17 cellular contexts compared by ENCODE assay signal in the genomic region with DNA sequence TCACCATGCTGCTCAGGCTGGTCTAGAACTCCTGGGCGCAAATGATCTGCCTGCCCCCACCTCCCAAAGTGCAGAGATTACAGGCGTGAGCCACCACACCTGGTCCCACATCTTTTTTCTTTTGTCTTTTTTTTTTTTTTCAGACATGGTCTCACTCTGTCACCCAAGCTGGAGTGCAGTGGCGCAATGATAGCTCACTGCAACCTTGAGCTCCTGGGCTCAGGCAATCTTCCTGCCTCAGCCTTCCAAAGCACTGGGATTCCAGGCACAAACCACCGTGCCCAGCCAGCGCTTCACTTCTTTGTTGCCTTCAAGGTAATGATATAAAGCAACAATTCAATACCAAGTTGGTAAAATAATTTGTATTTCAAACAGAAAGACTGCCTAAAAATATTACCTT.
DNase-seq lines count a peak whose midpoint lies in the region; ATAC-seq, FAIRE-seq and TF ChIP-seq lines count a peak whose summit lies in the region.
"Had no signal": no experiment of that assay in that cellular context is flagged by ENCODE, and none has a peak within 500 bp of the region (broad histone marks: within the 10 kb centered on the region; RNA-seq: fewer than 3 reads in every experiment).

No MANE protein-coding gene starts in this region.

- ATAC-seq in activated T-cell treated with anti-CD3 and anti-CD28 coated beads, Interleukin-2, amount 50 U/mL, for 4 hours, result no peak
- ATAC-seq in CD8-positive, alpha-beta T cell, result no peak
- ATAC-seq in T-helper 17 cell, result no peak
- no peak for ATAC-seq in memory B cell (ENCODE audit: low read depth)
- ATAC-seq: GM23338, PC-3 had no signal

- H3K36me3 ChIP-seq in CD8-positive, alpha-beta T cell (ENCODE audit: insufficient read depth, low read length), result peaks cover 16% of the 10 kb centered on the region

- peak overlapping the region; percentile 77 for H3K27ac Mint-ChIP-seq in activated T-cell treated with anti-CD3 and anti-CD28 coated beads, Interleukin-2, amount 50 U/mL, for 24 hours
- H3K27ac Mint-ChIP-seq in CD8-positive, alpha-beta T cell, result peak overlapping the region; percentile 62
- H3K27ac Mint-ChIP-seq in T-helper 17 cell (peak overlapping the region; percentile 21), memory B cell (peak overlapping the region; percentile 50)
- H3K27ac Mint-ChIP-seq: GM23338 had no signal

- H3K9me3 ChIP-seq in CD8-positive, alpha-beta T cell (ENCODE audit: low read length), result no peaks in the 10 kb centered on the region
- H3K9me3 ChIP-seq in T-helper 17 cell (ENCODE audit: control insufficient read depth, low read length, poor library complexity, severe bottlenecking), result no peaks in the 10 kb centered on the region
- H3K9me3 ChIP-seq: MG63 had no signal

- CTCF ChIA-PET in CD8-positive, alpha-beta T cell (lab: Charles Lee), result no interaction called here

- H3K4me1 Mint-ChIP-seq in activated T-cell treated with anti-CD3 and anti-CD28 coated beads, Interleukin-2, amount 50 U/mL, for 24 hours (ENCODE audit: low read depth), result peaks cover 40% of the 10 kb centered on the region
- H3K4me1 Mint-ChIP-seq in activated T-cell treated with anti-CD3 and anti-CD28 coated beads, Interleukin-2, amount 50 U/mL, for 4 hours (ENCODE audit: low read depth), result peaks cover 22% of the 10 kb centered on the region
- H3K4me1 Mint-ChIP-seq in CD8-positive, alpha-beta T cell (ENCODE audit: low read depth), result peaks cover 19% of the 10 kb centered on the region
- H3K4me1 Mint-ChIP-seq in T-helper 17 cell (peaks cover 13% of the 10 kb centered on the region), memory B cell (peaks cover 7% of the 10 kb centered on the region)

- no peak overlapping the region for H3K27ac ChIP-seq in CD8-positive, alpha-beta T cell (ENCODE audit: low read depth, low read length)
- H3K27ac ChIP-seq: KMS-11 had no signal

- no peak for TF ChIP-seq CTCF in CD8-positive, alpha-beta T cell (IDR thresholded peaks at IDR 0.05)
- TF ChIP-seq CTCF in D721Med (IDR thresholded peaks at IDR 0.05; ENCODE audit: insufficient read depth, missing control alignments), result no peak

- H3K27me3 ChIP-seq in CD8-positive, alpha-beta T cell (ENCODE audit: insufficient read depth, low read length), result no peaks in the 10 kb centered on the region
- H3K27me3 ChIP-seq: MG63 had no signal

- H3K9me3 Mint-ChIP-seq in activated T-cell treated with anti-CD3 and anti-CD28 coated beads, Interleukin-2, amount 50 U/mL, for 24 hours, result no peaks in the 10 kb centered on the region
- no peaks in the 10 kb centered on the region for H3K9me3 Mint-ChIP-seq in activated T-cell treated with anti-CD3 and anti-CD28 coated beads, Interleukin-2, amount 50 U/mL, for 4 hours
- no peaks in the 10 kb centered on the region for H3K9me3 Mint-ChIP-seq in CD8-positive, alpha-beta T cell
- no peaks in the 10 kb centered on the region for H3K9me3 Mint-ChIP-seq in memory B cell
- H3K9me3 Mint-ChIP-seq: GM23338 had no signal

- FAIRE-seq in D721Med (lab: Jason Lieb, UNC), result no peak

- intact Hi-C loops in CD8-positive, alpha-beta T cell (cut with DNase I, micrococcal nuclease), result no loop called here

- no peak overlapping the region for H3K4me3 Mint-ChIP-seq in activated T-cell treated with anti-CD3 and anti-CD28 coated beads, Interleukin-2, amount 50 U/mL, for 24 hours
- H3K4me3 Mint-ChIP-seq in activated T-cell treated with anti-CD3 and anti-CD28 coated beads, Interleukin-2, amount 50 U/mL, for 4 hours, result no peak overlapping the region
- H3K4me3 Mint-ChIP-seq in CD8-positive, alpha-beta T cell, result no peak overlapping the region
- H3K4me3 Mint-ChIP-seq in T-helper 17 cell, result no peak overlapping the region
- H3K4me3 Mint-ChIP-seq in memory B cell, result no peak overlapping the region
- H3K4me3 Mint-ChIP-seq: CD4-positive, alpha-beta memory T cell; GM23338 had no signal

- POLR2A ChIA-PET in CD8-positive, alpha-beta T cell (lab: Charles Lee), result interaction anchor here (1.0 to 1.3 kb wide), 2 partner anchors 19 to 22 kb away, joined by 3 read pairs; no protein-coding TSS in a partner anchor

- DNase-seq in activated T-cell treated with anti-CD3 and anti-CD28 coated beads, Interleukin-2, amount 50 U/mL, for 24 hours, result no peak
- DNase-seq in activated T-cell treated with anti-CD3 and anti-CD28 coated beads, Interleukin-2, amount 50 U/mL, for 4 hours, result no peak
- no peak for DNase-seq in CD8-positive, alpha-beta T cell
- DNase-seq in T-helper 17 cell (no peak), memory B cell (ENCODE audit: low spot score in 2 of 2) (no peak), D721Med (ENCODE audit: insufficient read length, low spot score) (no peak), NCI-H526 treated with DMSO at 0.1 percent for 48 hours (lab: John Stamatoyannopoulos, UW) (no peak), amniotic stem cell (lab: John Stamatoyannopoulos, UW) (no peak)
- DNase-seq: ACHN, MG63, NCI-H1092 treated with DMSO at 0.1 percent for 48 hours, NCI-H1694, NCI-H748 treated with DMSO at 0.1 percent for 48 hours, PC-3 had no signal

- no peaks in the 10 kb centered on the region for H3K4me1 ChIP-seq in CD8-positive, alpha-beta T cell (ENCODE audit: insufficient read depth, low read length)

- H3K36me3 Mint-ChIP-seq in activated T-cell treated with anti-CD3 and anti-CD28 coated beads, Interleukin-2, amount 50 U/mL, for 24 hours (ENCODE audit: low read depth), result peaks cover 89% of the 10 kb centered on the region
- peaks cover 17% of the 10 kb centered on the region for H3K36me3 Mint-ChIP-seq in activated T-cell treated with anti-CD3 and anti-CD28 coated beads, Interleukin-2, amount 50 U/mL, for 4 hours (ENCODE audit: insufficient read depth)
- H3K36me3 Mint-ChIP-seq in CD8-positive, alpha-beta T cell, result peaks cover 58% of the 10 kb centered on the region
- peaks cover 6% of the 10 kb centered on the region for H3K36me3 Mint-ChIP-seq in T-helper 17 cell (ENCODE audit: low read depth)
- H3K36me3 Mint-ChIP-seq in memory B cell, result peaks cover 16% of the 10 kb centered on the region

- H3K27me3 Mint-ChIP-seq in activated T-cell treated with anti-CD3 and anti-CD28 coated beads, Interleukin-2, amount 50 U/mL, for 24 hours, result no peaks in the 10 kb centered on the region
- H3K27me3 Mint-ChIP-seq in activated T-cell treated with anti-CD3 and anti-CD28 coated beads, Interleukin-2, amount 50 U/mL, for 4 hours (ENCODE audit: low read depth), result no peaks in the 10 kb centered on the region
- no peaks in the 10 kb centered on the region for H3K27me3 Mint-ChIP-seq in CD8-positive, alpha-beta T cell (ENCODE audit: low read depth)
- H3K27me3 Mint-ChIP-seq in T-helper 17 cell, result no peaks in the 10 kb centered on the region
- no peaks in the 10 kb centered on the region for H3K27me3 Mint-ChIP-seq in memory B cell
- H3K27me3 Mint-ChIP-seq: CD4-positive, alpha-beta memory T cell had no signal

- H3K4me3 ChIP-seq in CD8-positive, alpha-beta T cell (ENCODE audit: low read depth, low read length), result no peak overlapping the region
- H3K4me3 ChIP-seq: GM23338, MG63 had no signal

Comparison
In these comparisons a context has a peak if more than half of its experiments do, and no peak if none do; other contexts are left out.
1. H3K27ac Mint-ChIP-seq: peak in every context shown above with its lines; median percentile 77 in activated T-cell treated with anti-CD3 and anti-CD28 coated beads, Interleukin-2, amount 50 U/mL, for 24 hours; 62 in CD8-positive, alpha-beta T cell; 50 in memory B cell; 21 in T-helper 17 cell.